ENCODE assay signal across 9 cellular contexts in the genomic region with DNA sequence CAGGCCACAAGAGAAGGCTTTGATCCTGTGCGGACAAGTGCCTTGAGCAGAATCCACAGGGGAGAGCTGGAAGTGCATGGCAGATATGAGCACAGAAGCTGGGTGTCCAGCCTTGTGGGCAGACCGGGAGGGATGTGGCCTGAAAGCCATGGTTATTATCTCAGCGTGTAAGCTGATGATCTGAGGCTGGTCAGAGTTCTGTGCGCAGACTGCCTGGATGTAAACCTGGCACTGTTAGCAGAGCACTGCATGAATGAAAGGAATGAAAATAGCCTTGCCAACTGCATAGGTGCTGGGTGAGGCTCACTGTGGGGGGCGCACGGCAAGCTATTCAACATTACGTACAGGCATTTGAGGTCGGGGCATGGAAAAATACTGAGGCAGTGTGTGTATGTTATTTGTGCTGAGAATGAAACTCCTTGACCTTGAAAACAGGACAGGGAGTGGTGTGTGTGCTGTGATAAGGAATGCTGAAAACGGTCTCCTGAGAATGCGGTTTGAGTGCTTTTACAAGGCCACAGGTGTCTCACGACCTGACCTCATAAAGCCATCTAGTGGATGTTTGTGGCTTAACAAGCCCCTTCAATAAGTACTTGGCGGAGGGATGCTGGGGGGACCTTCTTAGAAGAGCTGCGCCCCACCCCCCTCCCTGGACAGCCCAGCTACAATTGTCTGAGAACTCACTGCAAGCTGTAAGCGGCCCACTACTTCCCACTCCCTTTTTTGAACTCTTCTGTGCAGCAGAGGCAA. TPM values are rescaled to one million over a fixed set of nuclear protein-coding genes. Genes with fewer than 3 reads are reported as not detected.
DNase-seq lines count a peak whose midpoint lies in the region; ATAC-seq, FAIRE-seq and TF ChIP-seq lines count a peak whose summit lies in the region.
"Had no signal": no experiment of that assay in that cellular context is flagged by ENCODE, and none has a peak within 500 bp of the region (broad histone marks: within the 10 kb centered on the region; RNA-seq: fewer than 3 reads in every experiment).

No MANE protein-coding gene starts in this region.

- FAIRE-seq in bronchial epithelial cell (lab: Jason Lieb, UNC): no peak
- FAIRE-seq: islet of Langerhans had no signal

- TF ChIP-seq CTCF in DND-41 (IDR thresholded peaks at IDR 0.05; ENCODE audit: borderline replicate concordance, extremely low read depth, low read length, poor library complexity, severe bottlenecking): peak; percentile 61
- peak; percentile 74 for TF ChIP-seq CTCF in bronchial epithelial cell (IDR thresholded peaks at IDR 0.05; ENCODE audit: insufficient read depth, low read length, severe bottlenecking)
- TF ChIP-seq CTCF in liver (IDR thresholded peaks at IDR 0.05; ENCODE audit: low read depth, low read length, missing input control): peak; percentile 51

- H3K27me3 ChIP-seq in DND-41 (ENCODE audit: insufficient read depth, low read length, poor library complexity) (no peaks in the 10 kb centered on the region), bronchial epithelial cell (ENCODE audit: control insufficient read depth, insufficient read depth, low read length) (no peaks in the 10 kb centered on the region), liver (ENCODE audit: control insufficient read depth in 4 of 4, insufficient read depth in 4 of 4, low read length in 3 of 4) (no peaks in the 10 kb centered on the region)

- peak; percentile 19 for DNase-seq in DND-41
- DNase-seq in Jurkat, Clone E6-1 (ENCODE audit: low read depth, low spot score): peak; percentile 89
- DNase-seq in bronchial epithelial cell (ENCODE audit: low read depth): peak; percentile 70
- DNase-seq in activated CD4-positive, alpha-beta T cell treated with anti-CD3 and anti-CD28 coated beads for 48 hours: no peak
- DNase-seq in central memory CD4-positive, alpha-beta T cell: no peak
- DNase-seq in stimulated activated effector memory CD8-positive, alpha-beta T cell treated with anti-CD3 and anti-CD28 coated beads, Interleukin-12 subunit alpha, Interleukin-12 subunit beta, amount 100 ng/mL, for 72 hours (ENCODE audit: low spot score in 2 of 2): no peak

- no peak overlapping the region for H3K27ac Mint-ChIP-seq in stimulated activated effector memory CD8-positive, alpha-beta T cell treated with anti-CD3 and anti-CD28 coated beads, Interleukin-12 subunit alpha, Interleukin-12 subunit beta, amount 100 ng/mL, for 72 hours

- H3K79me2 ChIP-seq in DND-41 (ENCODE audit: insufficient read depth, low read length): no peaks in the 10 kb centered on the region

- H3K9ac ChIP-seq in DND-41 (ENCODE audit: low read depth, low read length): no peak overlapping the region
- H3K9ac ChIP-seq in liver (ENCODE audit: low read depth in 1 of 2, low read length in 2 of 2): no peak overlapping the region

- ATAC-seq in DND-41 (ENCODE audit: insufficient read depth, low read depth) (peak; percentile 69), GM18873 (IDR thresholded peaks at IDR 0.05; ENCODE audit: low FRiP score, unreplicated experiment) (no peak)
- ATAC-seq in stimulated activated effector memory CD8-positive, alpha-beta T cell treated with anti-CD3 and anti-CD28 coated beads, Interleukin-12 subunit alpha, Interleukin-12 subunit beta, amount 100 ng/mL, for 72 hours: no peak

- H3K36me3 ChIP-seq in DND-41 (ENCODE audit: insufficient read depth, low read length) (no peaks in the 10 kb centered on the region), bronchial epithelial cell (ENCODE audit: control insufficient read depth, insufficient read depth, low read length) (no peaks in the 10 kb centered on the region), liver (ENCODE audit: control insufficient read depth in 4 of 4, insufficient read depth in 3 of 4, low read depth in 1 of 4, low read length in 3 of 4) (peaks cover 0 to 13% (median 10%) of the 10 kb centered on the region in 4 donors)

- H2AFZ ChIP-seq in DND-41 (ENCODE audit: low read depth, low read length): no peak overlapping the region

- H3K9me3 Mint-ChIP-seq in stimulated activated effector memory CD8-positive, alpha-beta T cell treated with anti-CD3 and anti-CD28 coated beads, Interleukin-12 subunit alpha, Interleukin-12 subunit beta, amount 100 ng/mL, for 72 hours: no peaks in the 10 kb centered on the region

- H4K20me1 ChIP-seq in DND-41 (ENCODE audit: insufficient read depth, low read length): no peaks in the 10 kb centered on the region

- H3K4me2 ChIP-seq in DND-41 (ENCODE audit: insufficient read depth, low read length): no peak overlapping the region

- H3K36me3 Mint-ChIP-seq in stimulated activated effector memory CD8-positive, alpha-beta T cell treated with anti-CD3 and anti-CD28 coated beads, Interleukin-12 subunit alpha, Interleukin-12 subunit beta, amount 100 ng/mL, for 72 hours: no peaks in the 10 kb centered on the region

- H3K9me3 ChIP-seq in DND-41 (ENCODE audit: insufficient read depth, low read length, severe bottlenecking) (no peaks in the 10 kb centered on the region), liver (ENCODE audit: control insufficient read depth in 4 of 4, low read length in 3 of 4) (no peaks in the 10 kb centered on the region)

- no peak overlapping the region for H3K4me3 Mint-ChIP-seq in stimulated activated effector memory CD8-positive, alpha-beta T cell treated with anti-CD3 and anti-CD28 coated beads, Interleukin-12 subunit alpha, Interleukin-12 subunit beta, amount 100 ng/mL, for 72 hours

- WGBS in liver: 53% methylated on average over 14 of the region's 14 CpGs

- H3K4me3 ChIP-seq in DND-41 (ENCODE audit: low read depth in 1 of 2, low read length in 2 of 2) (no peak overlapping the region), bronchial epithelial cell (ENCODE audit: low read depth, low read length) (no peak overlapping the region), liver (ENCODE audit: low read depth in 1 of 3, low read length in 3 of 3) (no peak overlapping the region)
- peak overlapping the region; percentile 19 for H3K4me3 ChIP-seq in Jurkat, Clone E6-1 (ENCODE audit: low read length)

- TF ChIP-seq RAD21 in liver (IDR thresholded peaks at IDR 0.05): peak; percentile 73 to 78

- H3K4me1 ChIP-seq in DND-41 (ENCODE audit: insufficient read depth, low read length): no peaks in the 10 kb centered on the region
- no peaks in the 10 kb centered on the region for H3K4me1 ChIP-seq in liver (ENCODE audit: control insufficient read depth in 4 of 4, insufficient read depth in 4 of 4, low read length in 3 of 4)

- H3K4me1 Mint-ChIP-seq in stimulated activated effector memory CD8-positive, alpha-beta T cell treated with anti-CD3 and anti-CD28 coated beads, Interleukin-12 subunit alpha, Interleukin-12 subunit beta, amount 100 ng/mL, for 72 hours: no peaks in the 10 kb centered on the region

- H3K27ac ChIP-seq in DND-41 (ENCODE audit: low read length): no peak overlapping the region
- H3K27ac ChIP-seq in liver (ENCODE audit: low read depth in 1 of 2, low read length in 2 of 2): peak overlapping the region in 1 of 2 donors; percentile 43

TF ChIP-seq in liver, 16 proteins besides CTCF, POLR2A, EP300 and RAD21:
- TF ChIP-seq, protein P1, sequence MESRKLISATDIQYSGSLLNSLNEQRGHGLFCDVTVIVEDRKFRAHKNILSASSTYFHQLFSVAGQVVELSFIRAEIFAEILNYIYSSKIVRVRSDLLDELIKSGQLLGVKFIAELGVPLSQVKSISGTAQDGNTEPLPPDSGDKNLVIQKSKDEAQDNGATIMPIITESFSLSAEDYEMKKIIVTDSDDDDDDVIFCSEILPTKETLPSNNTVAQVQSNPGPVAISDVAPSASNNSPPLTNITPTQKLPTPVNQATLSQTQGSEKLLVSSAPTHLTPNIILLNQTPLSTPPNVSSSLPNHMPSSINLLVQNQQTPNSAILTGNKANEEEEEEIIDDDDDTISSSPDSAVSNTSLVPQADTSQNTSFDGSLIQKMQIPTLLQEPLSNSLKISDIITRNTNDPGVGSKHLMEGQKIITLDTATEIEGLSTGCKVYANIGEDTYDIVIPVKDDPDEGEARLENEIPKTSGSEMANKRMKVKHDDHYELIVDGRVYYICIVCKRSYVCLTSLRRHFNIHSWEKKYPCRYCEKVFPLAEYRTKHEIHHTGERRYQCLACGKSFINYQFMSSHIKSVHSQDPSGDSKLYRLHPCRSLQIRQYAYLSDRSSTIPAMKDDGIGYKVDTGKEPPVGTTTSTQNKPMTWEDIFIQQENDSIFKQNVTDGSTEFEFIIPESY (IDR thresholded peaks at IDR 0.05): no peak
- TF ChIP-seq SP1 (IDR thresholded peaks at IDR 0.05): peak; percentile 21
- TF ChIP-seq RXRA (IDR thresholded peaks at IDR 0.05): peak; percentile 4 to 7

RNA-seq across cellular contexts. Expression of gene AKR1C1, which starts 18.7 kb away (rescaled TPM):
- polyA plus RNA-seq in Jurkat, Clone E6-1 (2012; ENCODE audit: insufficient read depth, insufficient read length): 2.4 TPM
- total RNA-seq in bronchial epithelial cell: 63.2 and 113 TPM in 2 replicates
- 100 to 1,000 TPM; 128 to 131 TPM for total RNA-seq in liver
- polyA plus RNA-seq in liver: 100 to 1,000 TPM; 159 to 540 TPM

RNA-seq across cellular contexts. Expression of gene AKR1C2, which starts 21.8 kb away (rescaled TPM):
- 0.92 TPM for polyA plus RNA-seq in Jurkat, Clone E6-1 (2012; ENCODE audit: insufficient read depth, insufficient read length)
- total RNA-seq in bronchial epithelial cell (191 and 222 TPM in 2 replicates), liver (100 to 1,000 TPM in 1 of 2 donors, 10 to 100 TPM in 1; 63.8 to 129 TPM)
- polyA plus RNA-seq in liver: 100 to 1,000 TPM; 195 to 699 TPM

Comparison
In these comparisons a context has a peak if more than half of its experiments do, and no peak if none do; other contexts are left out.
1. DNase-seq: peak in DND-41 (single experiment), Jurkat, Clone E6-1 (single experiment) and bronchial epithelial cell (single experiment); none in activated CD4-positive, alpha-beta T cell treated with anti-CD3 and anti-CD28 coated beads for 48 hours (single experiment), central memory CD4-positive, alpha-beta T cell (single experiment) and stimulated activated effector memory CD8-positive, alpha-beta T cell treated with anti-CD3 and anti-CD28 coated beads, Interleukin-12 subunit alpha, Interleukin-12 subunit beta, amount 100 ng/mL, for 72 hours (0 of 2).
2. Peak in every context shown above with its lines, with median percentiles within 50 percentile points of each other: CTCF ChIP-seq.